Comparison of ENCODE assay signal across 12 cellular contexts in genomic region chr3:169954142-169954756, GRCh38. TPM values are rescaled to one million over a fixed set of nuclear protein-coding genes. Genes with fewer than 3 reads are reported as not detected.
DNase-seq lines count a peak whose midpoint lies in the region; ATAC-seq, FAIRE-seq and TF ChIP-seq lines count a peak whose summit lies in the region.
"Had no signal": no experiment of that assay in that cellular context is flagged by ENCODE, and none has a peak within 500 bp of the region (broad histone marks: within the 10 kb centered on the region; RNA-seq: fewer than 3 reads in every experiment).

No MANE protein-coding gene starts in this region.

- no peaks in the 10 kb centered on the region for H4K20me1 ChIP-seq in hepatocyte (ENCODE audit: insufficient read depth, poor library complexity, severe bottlenecking)

- peaks cover 25% of the 10 kb centered on the region for H3K4me1 Mint-ChIP-seq in dendritic cell treated with granulocyte-macrophage colony-stimulating factor and Interleukin-4, amounts not matched to agents 40 ng/mL and 50 ng/mL, for 4 days (ENCODE audit: low read depth)
- H3K4me1 Mint-ChIP-seq in activated T-helper 1 cell treated with anti-CD3 and anti-CD28 coated beads, Interleukin-12 subunit alpha, Interleukin-12 subunit beta, Interleukin-2, Interleukin-4 antibody, amounts not matched to agents 30 ng/mL and 10 ng/mL and 1 ng/mL, durations not matched to agents 14 hours and 24 hours and 36 hours (ENCODE audit: low read depth): peaks cover 9% of the 10 kb centered on the region

- no peaks in the 10 kb centered on the region for H3K9me3 ChIP-seq in hepatocyte (ENCODE audit: low read depth)

- H3K27ac ChIP-seq in hepatocyte: no peak overlapping the region

- peak; percentile 94 for FAIRE-seq in GM12892 (lab: Jason Lieb, UNC)

- 80% methylated on average over 6 of the region's 6 CpGs for WGBS in hepatocyte (ENCODE audit: low lambda C conversion rate, missing lambda C conversion rate)

- no peaks in the 10 kb centered on the region for H3K79me2 ChIP-seq in hepatocyte

- ATAC-seq in GM21447 (IDR thresholded peaks at IDR 0.05; ENCODE audit: unreplicated experiment) (peak; percentile 68), HG03439 (IDR thresholded peaks at IDR 0.05; ENCODE audit: unreplicated experiment) (peak; percentile 72)
- ATAC-seq: esophagus mucosa had no signal

- no peak overlapping the region for H3K4me3 Mint-ChIP-seq in dendritic cell treated with granulocyte-macrophage colony-stimulating factor and Interleukin-4, amounts not matched to agents 40 ng/mL and 50 ng/mL, for 4 days
- no peak overlapping the region for H3K4me3 Mint-ChIP-seq in activated T-helper 1 cell treated with anti-CD3 and anti-CD28 coated beads, Interleukin-12 subunit alpha, Interleukin-12 subunit beta, Interleukin-2, Interleukin-4 antibody, amounts not matched to agents 30 ng/mL and 10 ng/mL and 1 ng/mL, durations not matched to agents 14 hours and 24 hours and 36 hours

- no peaks in the 10 kb centered on the region for H3K27me3 Mint-ChIP-seq in dendritic cell treated with granulocyte-macrophage colony-stimulating factor and Interleukin-4, amounts not matched to agents 40 ng/mL and 50 ng/mL, for 4 days
- peaks cover 5% of the 10 kb centered on the region for H3K27me3 Mint-ChIP-seq in activated T-helper 1 cell treated with anti-CD3 and anti-CD28 coated beads, Interleukin-12 subunit alpha, Interleukin-12 subunit beta, Interleukin-2, Interleukin-4 antibody, amounts not matched to agents 30 ng/mL and 10 ng/mL and 1 ng/mL, durations not matched to agents 14 hours and 24 hours and 36 hours (ENCODE audit: insufficient read depth)

- H2AFZ ChIP-seq in hepatocyte: no peak overlapping the region

- no peak overlapping the region for H3K4me2 ChIP-seq in hepatocyte

- H3K4me1 ChIP-seq in hepatocyte (ENCODE audit: insufficient read depth): no peaks in the 10 kb centered on the region

- no peak for TF ChIP-seq CTCF in hepatocyte (IDR thresholded peaks at IDR 0.05; ENCODE audit: poor library complexity)

- H3K27me3 ChIP-seq in hepatocyte: peaks cover 5% of the 10 kb centered on the region

- no peaks in the 10 kb centered on the region for H3K9me3 Mint-ChIP-seq in dendritic cell treated with granulocyte-macrophage colony-stimulating factor and Interleukin-4, amounts not matched to agents 40 ng/mL and 50 ng/mL, for 4 days
- H3K9me3 Mint-ChIP-seq in activated T-helper 1 cell treated with anti-CD3 and anti-CD28 coated beads, Interleukin-12 subunit alpha, Interleukin-12 subunit beta, Interleukin-2, Interleukin-4 antibody, amounts not matched to agents 30 ng/mL and 10 ng/mL and 1 ng/mL, durations not matched to agents 14 hours and 24 hours and 36 hours: no peaks in the 10 kb centered on the region

- intact Hi-C loops in dendritic cell treated with granulocyte-macrophage colony-stimulating factor and Interleukin-4, amounts not matched to agents 40 ng/mL and 50 ng/mL, for 4 days (cut with micrococcal nuclease): no loop called here
- intact Hi-C loops in activated T-helper 1 cell treated with anti-CD3 and anti-CD28 coated beads, Interleukin-12 subunit alpha, Interleukin-12 subunit beta, Interleukin-2, Interleukin-4 antibody, amounts not matched to agents 30 ng/mL and 10 ng/mL and 1 ng/mL, durations not matched to agents 14 hours and 24 hours and 36 hours (cut with micrococcal nuclease): no loop called here

- H3K9me2 ChIP-seq in hepatocyte (replicated peaks; ENCODE audit: insufficient read depth): no peaks in the 10 kb centered on the region

- no peaks in the 10 kb centered on the region for H3K36me3 Mint-ChIP-seq in dendritic cell treated with granulocyte-macrophage colony-stimulating factor and Interleukin-4, amounts not matched to agents 40 ng/mL and 50 ng/mL, for 4 days (ENCODE audit: low read depth)
- no peaks in the 10 kb centered on the region for H3K36me3 Mint-ChIP-seq in activated T-helper 1 cell treated with anti-CD3 and anti-CD28 coated beads, Interleukin-12 subunit alpha, Interleukin-12 subunit beta, Interleukin-2, Interleukin-4 antibody, amounts not matched to agents 30 ng/mL and 10 ng/mL and 1 ng/mL, durations not matched to agents 14 hours and 24 hours and 36 hours (ENCODE audit: low read depth)

- TF ChIP-seq POLR2A in GM12892 (IDR thresholded peaks at IDR 0.05; ENCODE audit: low read depth, low read length): no peak

- no peak for DNase-seq in GM12892 (ENCODE audit: insufficient read length)
- no peak for DNase-seq in hypothalamus (lab: John Stamatoyannopoulos, UW)
- no peak for DNase-seq in hepatocyte (ENCODE audit: low spot score)
- DNase-seq in DMS53 treated with DMSO at 0.1 percent for 48 hours (lab: John Stamatoyannopoulos, UW; ENCODE audit: unreplicated experiment): no peak
- no peak for DNase-seq in activated T-helper 1 cell treated with anti-CD3 and anti-CD28 coated beads, Interleukin-12 subunit alpha, Interleukin-12 subunit beta, Interleukin-2, Interleukin-4 antibody, amounts not matched to agents 30 ng/mL and 10 ng/mL and 1 ng/mL, durations not matched to agents 14 hours and 24 hours and 36 hours (ENCODE audit: low spot score)
- DNase-seq: activated naive CD4-positive, alpha-beta T cell treated with anti-CD3 and anti-CD28 coated beads, Interleukin-2, amount 50 U/mL, for 16 hours; stimulated activated CD4-positive, alpha-beta T cell treated with anti-CD3 and anti-CD28 coated beads, Interleukin-2, amount 100 ng/mL, for 48 hours had no signal

- no peak overlapping the region for H3K4me3 ChIP-seq in hepatocyte

- H3K27ac Mint-ChIP-seq in dendritic cell treated with granulocyte-macrophage colony-stimulating factor and Interleukin-4, amounts not matched to agents 40 ng/mL and 50 ng/mL, for 4 days: peak overlapping the region; percentile 63
- no peak overlapping the region for H3K27ac Mint-ChIP-seq in activated T-helper 1 cell treated with anti-CD3 and anti-CD28 coated beads, Interleukin-12 subunit alpha, Interleukin-12 subunit beta, Interleukin-2, Interleukin-4 antibody, amounts not matched to agents 30 ng/mL and 10 ng/mL and 1 ng/mL, durations not matched to agents 14 hours and 24 hours and 36 hours

- no peaks in the 10 kb centered on the region for H3K36me3 ChIP-seq in hepatocyte (replicated peaks; ENCODE audit: insufficient read depth, low read depth)

RNA-seq across cellular contexts. Expression of gene SEC62, which starts 12.4 kb away (rescaled TPM):
- 58.3 TPM for polyA plus RNA-seq in GM12892 (2012; ENCODE audit: missing spikeins)
- 45.4 and 48.7 TPM in 2 replicates for total RNA-seq in hepatocyte
- polyA plus RNA-seq in hepatocyte: 138 and 147 TPM in 2 replicates
- total RNA-seq in activated T-helper 1 cell treated with anti-CD3 and anti-CD28 coated beads, Interleukin-12 subunit alpha, Interleukin-12 subunit beta, Interleukin-2, Interleukin-4 antibody, amounts not matched to agents 30 ng/mL and 10 ng/mL and 1 ng/mL, durations not matched to agents 14 hours and 24 hours and 36 hours: 75.4 and 85.7 TPM in 2 replicates

RNA-seq across cellular contexts. Expression of gene SAMD7, which starts 42.9 kb away (rescaled TPM):
- not detected for polyA plus RNA-seq in GM12892 (2012; ENCODE audit: missing spikeins)
- total RNA-seq in hepatocyte: not detected in 2 replicates
- not detected in 2 replicates for polyA plus RNA-seq in hepatocyte
- not detected in 2 replicates for total RNA-seq in activated T-helper 1 cell treated with anti-CD3 and anti-CD28 coated beads, Interleukin-12 subunit alpha, Interleukin-12 subunit beta, Interleukin-2, Interleukin-4 antibody, amounts not matched to agents 30 ng/mL and 10 ng/mL and 1 ng/mL, durations not matched to agents 14 hours and 24 hours and 36 hours
- total RNA-seq: esophagus mucosa, SK-MEL-5 had no signal
